ENCODE assay signal across 8 cellular contexts in genomic region chr9:128420060-128420650, GRCh38. TPM values are rescaled to one million over a fixed set of nuclear protein-coding genes. Genes with fewer than 3 reads are reported as not detected.
DNase-seq lines count a peak whose midpoint lies in the region; ATAC-seq and TF ChIP-seq lines count a peak whose summit lies in the region.

No MANE protein-coding gene starts in this region.

- H2BK12ac ChIP-seq in trophoblast cell (ENCODE audit: low read length): peak overlapping the region; percentile 34

- H3K9ac ChIP-seq in HUES48 (ENCODE audit: low read depth, low read length) (no peak overlapping the region), trophoblast cell (ENCODE audit: low read length) (peak overlapping the region; percentile 6)

- H3K4me1 Mint-ChIP-seq in Caco-2 (ENCODE audit: low read depth, unreplicated experiment): peaks cover 16% of the 10 kb centered on the region
- H3K4me1 Mint-ChIP-seq in activated naive CD8-positive, alpha-beta T cell (ENCODE audit: low read depth): peaks cover 8% of the 10 kb centered on the region

- no peaks in the 10 kb centered on the region for H3K9me3 Mint-ChIP-seq in Caco-2 (ENCODE audit: unreplicated experiment)
- H3K9me3 Mint-ChIP-seq in activated naive CD8-positive, alpha-beta T cell (ENCODE audit: low read depth): no peaks in the 10 kb centered on the region

- H3K4me3 Mint-ChIP-seq in Caco-2 (ENCODE audit: unreplicated experiment): peak overlapping the region; percentile 75
- H3K4me3 Mint-ChIP-seq in activated naive CD8-positive, alpha-beta T cell: peak overlapping the region; percentile 86

- WGBS in trophoblast cell (ENCODE audit: extremely low coverage, insufficient coverage, insufficient read length): no CpG with 5 or more reads among the region's 59 CpGs
- WGBS in upper lobe of left lung, 2 donors: 0% methylated on average over 15 of the region's 59 CpGs; no CpG with 5 or more reads in 1 of the 2 donors

- H3K27me3 ChIP-seq in Caco-2 (replicated peaks; ENCODE audit: control insufficient read depth, insufficient read depth, low read length) (no peaks in the 10 kb centered on the region), HUES48 (ENCODE audit: control insufficient read depth, insufficient read depth, low read length) (peaks cover 70% of the 10 kb centered on the region), cardiac muscle cell (peaks cover 7% of the 10 kb centered on the region), trophoblast cell (ENCODE audit: insufficient read depth, low read length) (no peaks in the 10 kb centered on the region), upper lobe of left lung (peaks cover 0 to 12% (median 2%) of the 10 kb centered on the region in 4 donors)

- peaks cover 35% of the 10 kb centered on the region for H3K4me1 ChIP-seq in Caco-2
- H3K4me1 ChIP-seq in HUES48 (ENCODE audit: control insufficient read depth, insufficient read depth, low read length): peaks cover 12% of the 10 kb centered on the region; the same call in 1 of the 2 replicates
- peaks cover 8% of the 10 kb centered on the region for H3K4me1 ChIP-seq in cardiac muscle cell (ENCODE audit: low read depth)
- peaks cover 34 to 45% of the 10 kb centered on the region in 2 experiments for H3K4me1 ChIP-seq in trophoblast cell (ENCODE audit: control insufficient read depth in 1 of 2, insufficient read depth in 2 of 2, low read length in 2 of 2)
- peaks cover 18 to 29% (median 20%) of the 10 kb centered on the region in 4 donors for H3K4me1 ChIP-seq in upper lobe of left lung

- peak overlapping the region; percentile 42 for H3K27ac Mint-ChIP-seq in Caco-2 (ENCODE audit: unreplicated experiment)
- H3K27ac Mint-ChIP-seq in activated naive CD8-positive, alpha-beta T cell: no peak overlapping the region

- H3K27me3 Mint-ChIP-seq in Caco-2 (ENCODE audit: insufficient read depth, unreplicated experiment): no peaks in the 10 kb centered on the region
- peaks cover 15% of the 10 kb centered on the region for H3K27me3 Mint-ChIP-seq in activated naive CD8-positive, alpha-beta T cell

- TF ChIP-seq CTCF in Caco-2 (IDR thresholded peaks at IDR 0.05; ENCODE audit: insufficient read depth in 1 of 2, low read depth in 1 of 2, low read length in 1 of 2, severe bottlenecking in 1 of 2, unreplicated experiment in 1 of 2): peak; percentile 76 to 91
- peak; percentile 87 for TF ChIP-seq CTCF in cardiac muscle cell (IDR thresholded peaks at IDR 0.05; ENCODE audit: low read depth, low read length)
- TF ChIP-seq CTCF in upper lobe of left lung (IDR thresholded peaks at IDR 0.05): peak; percentile 78 to 88 (median 83)

- H2AK5ac ChIP-seq in trophoblast cell (ENCODE audit: low read length): no peak overlapping the region

- H3K36me3 Mint-ChIP-seq in Caco-2 (ENCODE audit: insufficient read depth, unreplicated experiment): peaks cover 6% of the 10 kb centered on the region
- no peaks in the 10 kb centered on the region for H3K36me3 Mint-ChIP-seq in activated naive CD8-positive, alpha-beta T cell

- POLR2A ChIA-PET in Caco-2 (lab: Charles Lee): interaction anchor here (0.6 to 1.2 kb wide), 3 partner anchors 49 to 232 kb away, joined by 5 to 7 read pairs (median 6); partner anchors contain the start of genes GOLGA2, SWI5 and URM1

- TF ChIP-seq POLR2A in upper lobe of left lung (IDR thresholded peaks at IDR 0.05): no peak

- H3K36me3 ChIP-seq in Caco-2 (ENCODE audit: control insufficient read depth, insufficient read depth, low read length): no peaks in the 10 kb centered on the region
- no peaks in the 10 kb centered on the region for H3K36me3 ChIP-seq in HUES48 (ENCODE audit: control insufficient read depth, insufficient read depth, low read length)
- H3K36me3 ChIP-seq in cardiac muscle cell: no peaks in the 10 kb centered on the region
- peaks cover 16 to 23% of the 10 kb centered on the region in 2 experiments for H3K36me3 ChIP-seq in trophoblast cell (ENCODE audit: control insufficient read depth in 1 of 2, insufficient read depth in 2 of 2, low read length in 2 of 2)
- no peaks in the 10 kb centered on the region for H3K36me3 ChIP-seq in upper lobe of left lung

- peak overlapping the region; percentile 89 for H4K8ac ChIP-seq in trophoblast cell (ENCODE audit: low read depth, low read length)

- H2BK5ac ChIP-seq in trophoblast cell (ENCODE audit: low read depth, low read length, poor library complexity): peak overlapping the region; percentile 95

- peak overlapping the region; percentile 89 for H2AFZ ChIP-seq in trophoblast cell (ENCODE audit: insufficient read depth, low read length, poor library complexity)

- peak overlapping the region; percentile 75 for H3K4ac ChIP-seq in trophoblast cell (ENCODE audit: low read depth, low read length)

- CTCF ChIA-PET in Caco-2 (lab: Charles Lee): interaction anchor here (0.6 to 2.9 kb wide), 17 partner anchors 9 to 1204 kb away, joined by 3 to 28 read pairs (median 4); partner anchors contain the start of gene URM1

- ATAC-seq in GM21367 (IDR thresholded peaks at IDR 0.05; ENCODE audit: unreplicated experiment) (peak; percentile 56), upper lobe of left lung (ENCODE audit: low FRiP score in 2 of 2) (peak; percentile 80 to 94)

- DNase-seq in Caco-2 (peak; percentile 68 to 86), SKM-1 (lab: John Stamatoyannopoulos, UW; ENCODE audit: unreplicated experiment) (peak; percentile 17), cardiac muscle cell (ENCODE audit: low read depth in 1 of 2, low spot score in 1 of 2) (peak; percentile 75 to 86), trophoblast cell (peak; percentile 82 to 91), upper lobe of left lung (peak; percentile 58 to 96)

- H3K79me2 ChIP-seq in trophoblast cell (ENCODE audit: control insufficient read depth, insufficient read depth, low read length, poor library complexity): peaks cover 15% of the 10 kb centered on the region

- H3K18ac ChIP-seq in trophoblast cell (ENCODE audit: low read length): peak overlapping the region; percentile 86

- BruUV-seq in Caco-2 (replicated peaks; lab: Mats Ljungman, UMichigan): no TSS peak

- peaks cover 36% of the 10 kb centered on the region for H3K79me1 ChIP-seq in trophoblast cell (ENCODE audit: low read length)

- H4K91ac ChIP-seq in trophoblast cell (ENCODE audit: low read depth, low read length): peak overlapping the region; percentile 96

- peak overlapping the region; percentile 67 for H2BK120ac ChIP-seq in trophoblast cell (ENCODE audit: insufficient read depth, low read length, poor library complexity)

- intact Hi-C loops in Caco-2 (cut with micrococcal nuclease; ENCODE audit: unreplicated experiment): loop anchor here (2.0 kb wide), 1 partner anchor 57 kb away; no protein-coding TSS in a partner anchor

- H3K14ac ChIP-seq in trophoblast cell (ENCODE audit: low read length): peak overlapping the region; percentile 65

- H3K4me3 ChIP-seq in Caco-2 (ENCODE audit: low read depth, low read length) (peak overlapping the region; percentile 78), HUES48 (ENCODE audit: low read depth, low read length) (peak overlapping the region; percentile 83), cardiac muscle cell (peak overlapping the region; percentile 80), trophoblast cell (ENCODE audit: low read depth, low read length) (peak overlapping the region; percentile 96), upper lobe of left lung (peak overlapping the region; percentile 98 to 100 (median 99))

- H3K27ac ChIP-seq in HUES48 (ENCODE audit: low read depth, low read length) (no peak overlapping the region), cardiac muscle cell (no peak overlapping the region), trophoblast cell (ENCODE audit: low read depth, low read length) (peak overlapping the region; percentile 70), upper lobe of left lung (peak overlapping the region in 2 of 4 donors; percentile 54 to 85)

- no peak for TF ChIP-seq EP300 in upper lobe of left lung (IDR thresholded peaks at IDR 0.05)

- peak overlapping the region; percentile 96 for H3K4me2 ChIP-seq in trophoblast cell (ENCODE audit: low read length)

- H3K23ac ChIP-seq in trophoblast cell (ENCODE audit: low read length): no peak overlapping the region

- no peaks in the 10 kb centered on the region for H3K9me3 ChIP-seq in Caco-2
- H3K9me3 ChIP-seq in HUES48 (ENCODE audit: control insufficient read depth, insufficient read depth, low read length): no peaks in the 10 kb centered on the region
- no peaks in the 10 kb centered on the region for H3K9me3 ChIP-seq in cardiac muscle cell (ENCODE audit: low read depth)
- H3K9me3 ChIP-seq in trophoblast cell (ENCODE audit: insufficient read depth, low read depth, low read length): no peaks in the 10 kb centered on the region
- no peaks in the 10 kb centered on the region for H3K9me3 ChIP-seq in upper lobe of left lung

- H4K12ac ChIP-seq in trophoblast cell (ENCODE audit: low read depth, low read length): peak overlapping the region; percentile 60

RNA-seq across cellular contexts. Expression of gene CERCAM, which starts 0.5 kb away (rescaled TPM):
- total RNA-seq in Caco-2 (2022) (12.3 and 18.7 TPM in 2 replicates), cardiac muscle cell (34.6 and 53.8 TPM in 2 replicates), upper lobe of left lung (10 to 100 TPM in 5 of 6 donors, 1 to 10 TPM in 1; 9.2 to 47.1 (median 15.4) TPM)
- polyA plus RNA-seq in cardiac muscle cell: 38.6 and 58.1 TPM in 2 replicates
- 83.1 and 83.9 TPM in 2 replicates for polyA plus RNA-seq in trophoblast cell (2013)

RNA-seq across cellular contexts. Expression of gene ODF2, which starts 35.7 kb away (rescaled TPM):
- total RNA-seq in Caco-2 (2022): 34.6 and 34.9 TPM in 2 replicates
- total RNA-seq in cardiac muscle cell: 31.5 and 66.9 TPM in 2 replicates
- 31.3 and 47.2 TPM in 2 replicates for polyA plus RNA-seq in cardiac muscle cell
- 34.5 and 36.5 TPM in 2 replicates for polyA plus RNA-seq in trophoblast cell (2013)
- 10 to 100 TPM; 12.2 to 50.3 (median 22.5) TPM for total RNA-seq in upper lobe of left lung

RNA-seq across cellular contexts. Expression of gene URM1, which starts 49.0 kb away (rescaled TPM):
- 55.9 and 62.7 TPM in 2 replicates for total RNA-seq in Caco-2 (2022)
- 48.0 and 51.8 TPM in 2 replicates for total RNA-seq in cardiac muscle cell
- 39.7 and 71.0 TPM in 2 replicates for polyA plus RNA-seq in cardiac muscle cell
- polyA plus RNA-seq in trophoblast cell (2013): 35.0 and 35.4 TPM in 2 replicates
- 10 to 100 TPM; 11.1 to 57.9 (median 28.7) TPM for total RNA-seq in upper lobe of left lung

Comparison
In these comparisons a context has a peak if more than half of its experiments do, and no peak if none do; other contexts are left out.
1. DNase-seq: peak in every context shown above with its lines; median percentile 86 in trophoblast cell; 80 in cardiac muscle cell; 77 in Caco-2; 77 in upper lobe of left lung; 17 in SKM-1.